In genomic region chr1:234973426-234974250, GRCh38 we compare ENCODE assay signal across 10 cellular contexts.
DNase-seq lines count a peak whose midpoint lies in the region; ATAC-seq, FAIRE-seq and TF ChIP-seq lines count a peak whose summit lies in the region.
"Had no signal": no experiment of that assay in that cellular context is flagged by ENCODE, and none has a peak within 500 bp of the region (broad histone marks: within the 10 kb centered on the region; RNA-seq: fewer than 3 reads in every experiment).

No MANE protein-coding gene starts in this region.

- no peaks in the 10 kb centered on the region for H3K27me3 Mint-ChIP-seq in T-helper 1 cell treated with Interleukin-12 subunit alpha and Interleukin-12 subunit beta and Interleukin-4 antibody, amounts not matched to agents 30 μg/mL and 1 μg/mL, for 36 hours (ENCODE audit: low read depth)

- H3K14ac ChIP-seq in H1 (ENCODE audit: insufficient read length) = no peak overlapping the region

- no peaks in the 10 kb centered on the region for H3K9me3 ChIP-seq in H1 (ENCODE audit: insufficient read depth in 2 of 2, low read depth in 1 of 2, low read length in 1 of 2)
- H3K9me3 ChIP-seq in smooth muscle cell (replicated peaks; ENCODE audit: low read depth) = no peaks in the 10 kb centered on the region
- no peaks in the 10 kb centered on the region for H3K9me3 ChIP-seq in testis

- peaks cover 10% of the 10 kb centered on the region for H3K36me3 Mint-ChIP-seq in T-helper 1 cell treated with Interleukin-12 subunit alpha and Interleukin-12 subunit beta and Interleukin-4 antibody, amounts not matched to agents 30 μg/mL and 1 μg/mL, for 36 hours (ENCODE audit: low read depth)

- H3K79me1 ChIP-seq in H1 (ENCODE audit: low read depth, low read length) = no peaks in the 10 kb centered on the region

- TF ChIP-seq EP300 in H1 (IDR thresholded peaks at IDR 0.05; ENCODE audit: borderline replicate concordance in 1 of 2, low read depth in 2 of 2, low read length in 2 of 2) = no peak

- H2AFZ ChIP-seq in H1 (ENCODE audit: low read length) (no peak overlapping the region), smooth muscle cell (ENCODE audit: low read depth) (no peak overlapping the region)

- H3K9ac ChIP-seq in H1 (replicated peaks in 1 of 4; ENCODE audit: extremely low read depth in 1 of 4, low read depth in 3 of 4, low read length in 3 of 4) = no peak overlapping the region
- no peak overlapping the region for H3K9ac ChIP-seq in smooth muscle cell (ENCODE audit: low read depth)

- H3K4me3 ChIP-seq in H1 (ENCODE audit: extremely low read depth in 1 of 4, insufficient read depth in 2 of 4, low read depth in 3 of 4, low read length in 4 of 4) (no peak overlapping the region), smooth muscle cell (no peak overlapping the region), testis (no peak overlapping the region)

- TF ChIP-seq POLR2A in H1 (IDR thresholded peaks at IDR 0.05; ENCODE audit: control extremely low read depth in 1 of 2, low read depth in 2 of 2, low read length in 2 of 2) (no peak), testis (IDR thresholded peaks at IDR 0.05) (no peak)

- no peak overlapping the region for H3K23ac ChIP-seq in H1 (ENCODE audit: insufficient read length)

- no peaks in the 10 kb centered on the region for H3K36me3 ChIP-seq in H1 (ENCODE audit: control insufficient read depth in 2 of 4, insufficient read depth in 4 of 4, low read length in 3 of 4)
- no peaks in the 10 kb centered on the region for H3K36me3 ChIP-seq in smooth muscle cell (ENCODE audit: low read depth)
- H3K36me3 ChIP-seq in testis (ENCODE audit: low read depth, missing control alignments) = no peaks in the 10 kb centered on the region

- H3K79me2 ChIP-seq in H1 (ENCODE audit: control insufficient read depth in 1 of 2, insufficient read depth in 2 of 2, low read length in 2 of 2) (no peaks in the 10 kb centered on the region), smooth muscle cell (ENCODE audit: low read depth) (no peaks in the 10 kb centered on the region)

- peak overlapping the region; percentile 40 for H3K4ac ChIP-seq in H1 (replicated peaks; ENCODE audit: insufficient read length, low read depth, low read length)

- intact Hi-C loops in left cardiac atrium (cut with DNase I) = no loop called here
- intact Hi-C loops in testis (cut with DNase I; ENCODE audit: low total_unique reads) = loop anchor here (10.0 kb wide), 1 partner anchor 359 kb away; the partner anchor contains the start of gene IRF2BP2

- H2BK120ac ChIP-seq in H1 (replicated peaks; ENCODE audit: low read depth, low read length) = peak overlapping the region; percentile 12

- H3F3A ChIP-seq in smooth muscle cell (ENCODE audit: low read depth) = peaks cover 32% of the 10 kb centered on the region

- TF ChIP-seq CTCF in H1 (IDR thresholded peaks at IDR 0.05; ENCODE audit: control extremely low read depth in 1 of 3, insufficient read depth in 1 of 3, low read depth in 1 of 3, low read length in 3 of 3) = no peak
- no peak for TF ChIP-seq CTCF in smooth muscle cell (IDR thresholded peaks at IDR 0.05; ENCODE audit: borderline replicate concordance, insufficient read depth, poor library complexity, severe bottlenecking)
- no peak for TF ChIP-seq CTCF in testis (IDR thresholded peaks at IDR 0.05)

- peaks cover 5% of the 10 kb centered on the region for H3K9me3 Mint-ChIP-seq in T-helper 1 cell treated with Interleukin-12 subunit alpha and Interleukin-12 subunit beta and Interleukin-4 antibody, amounts not matched to agents 30 μg/mL and 1 μg/mL, for 36 hours

- no peak overlapping the region for H3K4me3 Mint-ChIP-seq in T-helper 1 cell treated with Interleukin-12 subunit alpha and Interleukin-12 subunit beta and Interleukin-4 antibody, amounts not matched to agents 30 μg/mL and 1 μg/mL, for 36 hours

- DNase-seq in T-helper 1 cell = no peak
- peak; percentile 65 for DNase-seq in NCI-H2107 (lab: John Stamatoyannopoulos, UW)
- DNase-seq in H1 (ENCODE audit: low read depth in 1 of 2, low spot score in 2 of 2) = no peak
- DNase-seq in smooth muscle cell (lab: John Stamatoyannopoulos, UW; ENCODE audit: unreplicated experiment) = no peak
- DNase-seq in left cardiac atrium = no peak
- DNase-seq in testis = no peak
- DNase-seq: NCI-H524 had no signal

- CTCF ChIA-PET in H1 (lab: Charles Lee; ENCODE audit: partially characterized antibody) = interaction anchor here (0.6 to 1.4 kb wide), 8 partner anchors 10 to 375 kb away, joined by 3 to 5 read pairs (median 4); no protein-coding TSS in a partner anchor

- peak overlapping the region; percentile 62 for H3K27ac Mint-ChIP-seq in T-helper 1 cell treated with Interleukin-12 subunit alpha and Interleukin-12 subunit beta and Interleukin-4 antibody, amounts not matched to agents 30 μg/mL and 1 μg/mL, for 36 hours

- H3K4me2 ChIP-seq in H1 (ENCODE audit: insufficient read depth in 1 of 2, low read depth in 2 of 2, low read length in 2 of 2) (no peak overlapping the region), smooth muscle cell (no peak overlapping the region)

- H4K8ac ChIP-seq in H1 (ENCODE audit: extremely low read depth, insufficient read depth, low read length) = no peak overlapping the region

- H2BK20ac ChIP-seq in H1 (ENCODE audit: low read length) = peak overlapping the region; percentile 89; the same call in 1 of the 2 replicates

- no peak for ATAC-seq in GM19035 (IDR thresholded peaks at IDR 0.05; ENCODE audit: unreplicated experiment)
- no peak for ATAC-seq in left cardiac atrium
- ATAC-seq: activated CD4-positive, CD25-positive, alpha-beta regulatory T cell treated with anti-CD3 and anti-CD28 coated beads, Interleukin-2, amount 50 U/mL, for 24 hours had no signal

- H2BK5ac ChIP-seq in H1 (ENCODE audit: low read depth, low read length) = peak overlapping the region; percentile 49; the same call in 1 of the 2 replicates

- POLR2A ChIA-PET in H1 (lab: Charles Lee; ENCODE audit: partially characterized antibody) = interaction anchor here (0.9 to 1.1 kb wide), 2 partner anchors 16 to 32 kb away, joined by 3 read pairs; no protein-coding TSS in a partner anchor

- peaks cover 80% of the 10 kb centered on the region for H3K4me1 Mint-ChIP-seq in T-helper 1 cell treated with Interleukin-12 subunit alpha and Interleukin-12 subunit beta and Interleukin-4 antibody, amounts not matched to agents 30 μg/mL and 1 μg/mL, for 36 hours (ENCODE audit: low read depth)

- H3K18ac ChIP-seq in H1 (ENCODE audit: extremely low read depth, low read length) = peak overlapping the region; percentile 56

- H3K27ac ChIP-seq in H1 (ENCODE audit: low read depth, low read length) (no peak overlapping the region), smooth muscle cell (ENCODE audit: low read depth) (peak overlapping the region; percentile 99), testis (no peak overlapping the region)

- H2AK5ac ChIP-seq in H1 (ENCODE audit: low read depth, low read length) = peak overlapping the region; percentile 85; the same call in 1 of the 2 replicates

- no peaks in the 10 kb centered on the region for H4K20me1 ChIP-seq in H1 (replicated peaks in 1 of 2; ENCODE audit: control insufficient read depth in 1 of 2, insufficient read depth in 2 of 2, low read length in 2 of 2)
- no peaks in the 10 kb centered on the region for H4K20me1 ChIP-seq in smooth muscle cell (ENCODE audit: low read depth)

- TF ChIP-seq RAD21 in H1 (IDR thresholded peaks at IDR 0.05 in 1 of 2, conservative IDR thresholded peaks at IDR 0.05 in 1 of 2; ENCODE audit: low read depth in 2 of 2, low read length in 2 of 2) = no peak

- H3K23me2 ChIP-seq in H1 (ENCODE audit: low read depth, low read length) = no peaks in the 10 kb centered on the region; the same call in none of the 2 replicates

- WGBS in H1 (ENCODE audit: extremely low coverage in 1 of 2, insufficient coverage in 1 of 2, insufficient read length in 1 of 2, insufficient replicate concordance in 2 of 2, low coverage in 1 of 2, low lambda C conversion rate in 2 of 2, missing lambda C conversion rate in 1 of 2), 2 experiments = 88% methylated on average over 10 of the region's 10 CpGs; no CpG with 5 or more reads in 1 of the 2 experiments
- 83% methylated on average over 10 of the region's 10 CpGs for WGBS in smooth muscle cell (ENCODE audit: low lambda C conversion rate)
- 88 to 90% methylated on average over 9 to 10 of the region's 10 CpGs for WGBS in testis, 2 donors

- FAIRE-seq in H1 (lab: Jason Lieb, UNC) = no peak

- peak overlapping the region; percentile 88 for H2BK15ac ChIP-seq in H1 (ENCODE audit: low read length)

- peaks cover 8 to 33% (median 27%) of the 10 kb centered on the region in 4 experiments for H3K4me1 ChIP-seq in H1 (replicated peaks in 1 of 4; ENCODE audit: control insufficient read depth in 3 of 4, insufficient read depth in 4 of 4, low read length in 3 of 4)
- peaks cover 44% of the 10 kb centered on the region for H3K4me1 ChIP-seq in smooth muscle cell (ENCODE audit: low read depth)
- peaks cover 26% of the 10 kb centered on the region for H3K4me1 ChIP-seq in testis

- H2BK12ac ChIP-seq in H1 (ENCODE audit: low read depth, low read length) = peak overlapping the region; percentile 97

- no peak overlapping the region for H4K5ac ChIP-seq in H1 (ENCODE audit: insufficient read length, low read depth, low read length)

- peak overlapping the region; percentile 82 for H4K91ac ChIP-seq in H1 (replicated peaks; ENCODE audit: insufficient read length, low read length)

- no peak overlapping the region for H3K56ac ChIP-seq in H1 (replicated peaks; ENCODE audit: insufficient read length, low read depth, low read length)

- peaks cover 0 to 2% (median 0%) of the 10 kb centered on the region in 4 experiments; a peak in 2 of 7 replicates for H3K27me3 ChIP-seq in H1 (replicated peaks in 1 of 4; ENCODE audit: control insufficient read depth in 3 of 4, extremely low read depth in 1 of 4, insufficient read depth in 3 of 4, low read length in 3 of 4)
- H3K27me3 ChIP-seq in smooth muscle cell (ENCODE audit: low read depth) = no peaks in the 10 kb centered on the region
- no peaks in the 10 kb centered on the region for H3K27me3 ChIP-seq in testis

TF ChIP-seq in H1, 55 proteins besides CTCF, POLR2A, EP300 and RAD21 (continues in another document):
- no peak for TF ChIP-seq TBP (IDR thresholded peaks at IDR 0.05; ENCODE audit: low read depth, low read length)
- no peak for TF ChIP-seq USF2 (IDR thresholded peaks at IDR 0.05; ENCODE audit: low read length)
- TF ChIP-seq E2F6 (IDR thresholded peaks at IDR 0.05) = no peak
- no peak for TF ChIP-seq BRCA1 (IDR thresholded peaks at IDR 0.05; ENCODE audit: low read depth, low read length)
